Comparison of ENCODE assay signal across 37 cellular contexts in the genomic region with DNA sequence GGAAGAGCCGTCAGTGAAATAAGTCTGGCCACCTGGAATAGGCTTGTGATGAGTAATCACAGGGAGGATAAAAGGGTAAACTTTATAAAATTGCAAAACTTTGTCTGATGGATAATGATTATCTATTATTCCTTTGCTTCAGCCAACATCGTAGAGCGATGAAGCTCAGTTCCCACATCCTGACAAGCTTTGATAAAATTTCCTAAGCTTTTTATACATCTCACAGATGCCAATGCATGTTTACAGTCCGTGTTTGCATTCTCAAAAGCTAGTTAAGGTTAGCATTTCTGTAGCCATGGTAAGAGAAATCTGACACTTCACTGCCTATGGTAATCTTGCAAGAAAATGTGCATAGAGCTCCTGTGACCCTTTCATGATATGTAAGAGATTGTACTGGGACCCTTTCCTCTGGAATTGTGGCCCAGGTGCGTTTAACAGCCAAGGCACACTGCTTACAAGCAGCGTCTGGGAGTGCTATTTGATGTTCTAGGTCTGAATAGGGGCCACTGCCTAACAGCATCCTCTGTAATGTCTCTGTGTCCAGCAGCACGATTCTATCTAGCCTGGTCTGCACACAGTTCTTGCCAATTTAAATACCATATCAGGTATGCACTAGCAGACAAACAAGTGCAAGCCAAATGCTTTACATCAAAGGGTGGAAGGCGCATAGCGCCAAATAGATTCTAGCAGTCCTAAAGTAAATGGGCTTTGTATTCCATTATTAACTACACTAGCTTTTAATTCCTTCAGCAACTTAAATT. TPM values are rescaled to one million over a fixed set of nuclear protein-coding genes. Genes with fewer than 3 reads are reported as not detected.
DNase-seq lines count a peak whose midpoint lies in the region; ATAC-seq, FAIRE-seq and TF ChIP-seq lines count a peak whose summit lies in the region.
"Had no signal": no experiment of that assay in that cellular context is flagged by ENCODE, and none has a peak within 500 bp of the region (broad histone marks: within the 10 kb centered on the region; RNA-seq: fewer than 3 reads in every experiment).

No MANE protein-coding gene starts in this region.

- H3K4me3 ChIP-seq in bronchial epithelial cell (ENCODE audit: low read depth, low read length) (no peak overlapping the region), mucosa of descending colon (no peak overlapping the region), psoas muscle (no peak overlapping the region)
- H3K4me3 ChIP-seq: GM23248, suprapubic skin, uterus had no signal

- TF ChIP-seq CTCF in bronchial epithelial cell (IDR thresholded peaks at IDR 0.05; ENCODE audit: insufficient read depth, low read length, severe bottlenecking) (no peak), mucosa of descending colon (IDR thresholded peaks at IDR 0.05) (no peak), psoas muscle (IDR thresholded peaks at IDR 0.05) (no peak)

- peaks cover 10% of the 10 kb centered on the region for H3K4me1 ChIP-seq in mucosa of descending colon (ENCODE audit: low read depth)
- no peaks in the 10 kb centered on the region for H3K4me1 ChIP-seq in psoas muscle
- H3K4me1 ChIP-seq: uterus had no signal

- H3K27ac ChIP-seq in psoas muscle = no peak overlapping the region
- H3K27ac ChIP-seq: GM23248, RWPE1, suprapubic skin, uterus had no signal

- 70 to 76% (median 74%) methylated on average over 9 of the region's 9 CpGs for WGBS in psoas muscle, 3 donors

- H3K27me3 ChIP-seq in bronchial epithelial cell (ENCODE audit: control insufficient read depth, insufficient read depth, low read length) (no peaks in the 10 kb centered on the region), psoas muscle (ENCODE audit: insufficient read depth in 3 of 3, low read length in 2 of 3) (no peaks in the 10 kb centered on the region)
- H3K27me3 ChIP-seq: suprapubic skin, uterus had no signal

- peak; percentile 2 for DNase-seq in NCI-H748 (lab: John Stamatoyannopoulos, UW; ENCODE audit: unreplicated experiment)
- DNase-seq in NCI-H748 treated with DMSO at 0.1 percent for 48 hours (lab: John Stamatoyannopoulos, UW) = no peak
- DNase-seq in bronchial epithelial cell (ENCODE audit: low read depth) = peak; percentile 48
- no peak for DNase-seq in mucosa of descending colon
- no peak for DNase-seq in A172 (ENCODE audit: low spot score)
- no peak for DNase-seq in psoas muscle
- DNase-seq in ureter (ENCODE audit: low spot score) = no peak
- DNase-seq: activated CD8-positive, alpha-beta memory T cell treated with anti-CD3 and anti-CD28 coated beads for 24 hours; activated effector memory CD4-positive, alpha-beta T cell treated with anti-CD3 and anti-CD28 coated beads, Interleukin-2, amount 50 U/mL, for 16 hours; activated naive CD8-positive, alpha-beta T cell treated with anti-CD3 and anti-CD28 coated beads for 36 hours; activated T-cell treated with anti-CD3 and anti-CD28 coated beads, Interleukin-2, amount 50 U/mL, for 1 hour; aorta; CD8-positive, alpha-beta memory T cell; central memory CD4-positive, alpha-beta T cell; dermis blood vessel endothelial cell; DMS153; GM23248; hippocampal formation; Kasumi-1; left ventricle myocardium superior; naive thymus-derived CD8-positive, alpha-beta T cell; NCI-H1436; NCI-H2171 treated with DMSO at 0.1 percent for 48 hours; NCI-H524 treated with DMSO at 0.1 percent for 48 hours; stimulated activated CD4-positive, alpha-beta T cell treated with anti-CD3 and anti-CD28 coated beads, Interleukin-12 subunit alpha, Interleukin-12 subunit beta, amount 100 ng/mL, for 4 hours; stimulated activated CD4-positive, alpha-beta T cell treated with anti-CD3 and anti-CD28 coated beads, Interleukin-4, amount 100 ng/mL, for 24 hours; T-helper 17 cell; uterus had no signal

- FAIRE-seq in bronchial epithelial cell (lab: Jason Lieb, UNC) = no peak
- FAIRE-seq: A204.1, endometrium, frontal cortex, GM12892 had no signal

- no peaks in the 10 kb centered on the region for H3K36me3 ChIP-seq in bronchial epithelial cell (ENCODE audit: control insufficient read depth, insufficient read depth, low read length)
- H3K36me3 ChIP-seq in mucosa of descending colon (ENCODE audit: low read depth) = no peaks in the 10 kb centered on the region
- H3K36me3 ChIP-seq in psoas muscle (ENCODE audit: insufficient read depth in 1 of 2, low read depth in 1 of 2) = no peaks in the 10 kb centered on the region
- H3K36me3 ChIP-seq: uterus had no signal

- ATAC-seq in mucosa of descending colon (peak; percentile 48), HG03045 (IDR thresholded peaks at IDR 0.05; ENCODE audit: unreplicated experiment) (no peak), psoas muscle (no peak)
- ATAC-seq: left ventricle myocardium superior; naive thymus-derived CD8-positive, alpha-beta T cell; sciatic nerve; stimulated activated effector memory CD8-positive, alpha-beta T cell treated with anti-CD3 and anti-CD28 coated beads, Interleukin-12 subunit alpha, Interleukin-12 subunit beta, amount 100 ng/mL, for 72 hours; T-helper 17 cell had no signal

- no peaks in the 10 kb centered on the region for H3K9me3 ChIP-seq in mucosa of descending colon
- no peaks in the 10 kb centered on the region for H3K9me3 ChIP-seq in psoas muscle
- H3K9me3 ChIP-seq: suprapubic skin, uterus had no signal

- intact Hi-C loops in mucosa of descending colon (cut with DNase I, micrococcal nuclease) (no loop called here), psoas muscle (cut with DNase I) (no loop called here)

RNA-seq across cellular contexts. Expression of gene UGDH, which starts 15.6 kb away (rescaled TPM):
- total RNA-seq in bronchial epithelial cell = 43.1 and 65.0 TPM in 2 replicates
- total RNA-seq in mucosa of descending colon = 100 to 1,000 TPM; 148 to 352 (median 263) TPM
- total RNA-seq in A172 (2014; rRNA removed; shearing (Covaris generic)) = 71.1 and 82.8 TPM in 2 replicates
- 1 to 10 TPM; 7.7 to 9.8 (median 8.9) TPM for total RNA-seq in psoas muscle
- polyA plus RNA-seq in psoas muscle = 1 to 10 TPM; 2.5 to 6.6 (median 5.6) TPM
- 76.0 TPM for total RNA-seq in ureter

Comparison
In these comparisons a context has a peak if more than half of its experiments do, and no peak if none do; other contexts are left out.
1. DNase-seq: peak in NCI-H748 (single experiment) and bronchial epithelial cell (single experiment); none in NCI-H748 treated with DMSO at 0.1 percent for 48 hours (single experiment), mucosa of descending colon (0 of 3), A172 (single experiment), psoas muscle (0 of 2) and ureter (single experiment).